Comparison of ENCODE assay signal across 1 cellular context in the genomic region with DNA sequence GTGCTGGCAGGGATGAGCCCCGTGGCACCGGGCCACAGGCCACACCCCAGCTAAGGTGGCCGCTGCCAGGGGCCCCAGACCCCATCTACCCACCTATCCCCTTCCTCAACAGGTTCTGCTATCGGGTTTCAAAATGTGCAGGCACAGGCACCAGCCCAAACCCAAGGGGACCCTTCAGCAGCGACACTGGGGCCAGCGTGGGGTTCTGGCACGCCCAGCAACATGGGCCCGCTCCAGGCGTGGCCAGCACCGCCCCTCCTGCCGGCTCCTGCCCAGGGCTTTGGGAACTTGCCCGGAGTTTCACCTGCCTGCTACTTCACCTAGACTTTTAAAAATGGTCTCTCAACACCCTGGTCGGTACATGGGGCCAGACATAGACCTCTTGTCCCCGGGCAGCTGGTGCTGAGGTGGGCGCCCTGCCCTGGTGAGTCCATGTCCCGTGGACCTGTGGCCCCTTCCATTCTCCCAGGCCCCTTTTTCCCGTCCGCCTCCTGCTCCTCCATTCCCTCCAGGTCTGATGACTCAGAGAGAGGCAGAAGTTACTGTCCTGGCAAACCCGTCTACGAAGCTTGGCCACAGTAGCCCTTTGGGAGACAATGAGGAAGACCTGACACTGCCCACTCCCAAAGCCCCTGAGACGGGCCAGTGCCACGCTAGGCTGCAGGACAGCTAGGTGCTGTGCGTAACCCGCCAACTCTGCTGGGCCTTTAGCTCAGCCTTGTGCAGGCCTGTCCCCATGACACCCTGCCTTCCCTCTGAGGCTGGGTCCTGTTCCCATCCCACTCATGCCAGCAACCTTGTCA.
TF ChIP-seq lines count a peak whose summit lies in the region.

No MANE protein-coding gene starts in this region.

TF ChIP-seq in Ishikawa, 13 proteins besides CTCF, POLR2A, EP300 and RAD21 (continued from another document):
- TF ChIP-seq, protein P1, sequence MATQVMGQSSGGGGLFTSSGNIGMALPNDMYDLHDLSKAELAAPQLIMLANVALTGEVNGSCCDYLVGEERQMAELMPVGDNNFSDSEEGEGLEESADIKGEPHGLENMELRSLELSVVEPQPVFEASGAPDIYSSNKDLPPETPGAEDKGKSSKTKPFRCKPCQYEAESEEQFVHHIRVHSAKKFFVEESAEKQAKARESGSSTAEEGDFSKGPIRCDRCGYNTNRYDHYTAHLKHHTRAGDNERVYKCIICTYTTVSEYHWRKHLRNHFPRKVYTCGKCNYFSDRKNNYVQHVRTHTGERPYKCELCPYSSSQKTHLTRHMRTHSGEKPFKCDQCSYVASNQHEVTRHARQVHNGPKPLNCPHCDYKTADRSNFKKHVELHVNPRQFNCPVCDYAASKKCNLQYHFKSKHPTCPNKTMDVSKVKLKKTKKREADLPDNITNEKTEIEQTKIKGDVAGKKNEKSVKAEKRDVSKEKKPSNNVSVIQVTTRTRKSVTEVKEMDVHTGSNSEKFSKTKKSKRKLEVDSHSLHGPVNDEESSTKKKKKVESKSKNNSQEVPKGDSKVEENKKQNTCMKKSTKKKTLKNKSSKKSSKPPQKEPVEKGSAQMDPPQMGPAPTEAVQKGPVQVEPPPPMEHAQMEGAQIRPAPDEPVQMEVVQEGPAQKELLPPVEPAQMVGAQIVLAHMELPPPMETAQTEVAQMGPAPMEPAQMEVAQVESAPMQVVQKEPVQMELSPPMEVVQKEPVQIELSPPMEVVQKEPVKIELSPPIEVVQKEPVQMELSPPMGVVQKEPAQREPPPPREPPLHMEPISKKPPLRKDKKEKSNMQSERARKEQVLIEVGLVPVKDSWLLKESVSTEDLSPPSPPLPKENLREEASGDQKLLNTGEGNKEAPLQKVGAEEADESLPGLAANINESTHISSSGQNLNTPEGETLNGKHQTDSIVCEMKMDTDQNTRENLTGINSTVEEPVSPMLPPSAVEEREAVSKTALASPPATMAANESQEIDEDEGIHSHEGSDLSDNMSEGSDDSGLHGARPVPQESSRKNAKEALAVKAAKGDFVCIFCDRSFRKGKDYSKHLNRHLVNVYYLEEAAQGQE (IDR thresholded peaks at IDR 0.05; ENCODE audit: low read depth): no peak
- TF ChIP-seq USF1 (IDR thresholded peaks at IDR 0.05) (no peak), CREB1 (IDR thresholded peaks at IDR 0.05; ENCODE audit: low read depth) (no peak)
